In the genomic region with DNA sequence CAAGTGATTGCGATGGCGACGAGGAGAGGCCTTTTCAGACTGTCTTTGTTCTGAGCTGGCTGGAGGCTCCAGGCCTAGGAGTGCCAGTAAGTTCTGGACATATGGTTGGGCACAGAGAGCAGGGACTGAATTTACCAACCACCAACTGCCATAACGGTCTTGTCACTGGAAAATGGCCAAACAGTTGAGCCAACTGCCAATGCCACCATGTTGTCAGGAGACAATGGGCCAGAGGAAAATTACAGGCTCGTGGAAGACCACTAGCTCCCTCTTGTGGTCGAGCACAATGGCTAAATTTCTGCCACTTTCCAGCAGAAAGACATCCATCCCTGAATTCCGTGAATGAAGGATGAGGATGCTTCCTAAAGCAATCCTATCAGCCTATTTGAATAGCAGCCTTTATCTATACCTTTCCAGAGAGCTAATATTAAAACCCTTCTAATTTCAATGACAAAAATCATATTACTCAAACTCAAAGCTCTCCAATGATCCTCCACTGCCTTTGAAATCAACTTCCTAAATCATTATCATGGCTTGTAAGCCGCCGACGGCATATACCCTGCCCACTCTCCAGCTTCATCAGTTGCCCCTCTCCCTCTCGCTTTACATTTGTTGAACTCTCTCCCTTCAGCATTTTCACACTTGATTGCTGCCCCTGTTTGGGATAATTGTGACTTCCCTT, we compare ENCODE assay signal across 8 cellular contexts.
A peak's percentile ranks its signal among the peaks of the same experiment; 100 is the strongest.
DNase-seq lines count a peak whose midpoint lies in the region; ATAC-seq and TF ChIP-seq lines count a peak whose summit lies in the region.

No MANE protein-coding gene starts in this region.

- TF ChIP-seq POLR2A in breast epithelium (IDR thresholded peaks at IDR 0.05) = no peak

- H3K9me3 ChIP-seq in RWPE2 (ENCODE audit: severe bottlenecking) (no peaks in the 10 kb centered on the region), breast epithelium (no peaks in the 10 kb centered on the region)

- no peak for ATAC-seq in RWPE2 (ENCODE audit: low read depth)
- ATAC-seq in stimulated activated naive CD8-positive, alpha-beta T cell treated with anti-CD3 and anti-CD28 coated beads, Interleukin-15, Interleukin-2, amounts not matched to agents 100 U/mL and 50 U/mL, for 24 hours = no peak
- ATAC-seq in GM18498 (IDR thresholded peaks at IDR 0.05; ENCODE audit: unreplicated experiment) = no peak
- no peak for ATAC-seq in HG03432 (IDR thresholded peaks at IDR 0.05; ENCODE audit: unreplicated experiment)

- no peaks in the 10 kb centered on the region for H3K36me3 ChIP-seq in RWPE2 (ENCODE audit: low read depth)
- no peaks in the 10 kb centered on the region for H3K36me3 ChIP-seq in breast epithelium
- no peaks in the 10 kb centered on the region for H3K36me3 ChIP-seq in kidney epithelial cell (ENCODE audit: control insufficient read depth, insufficient read depth, low read length)

- H3K27me3 ChIP-seq in RWPE2 (ENCODE audit: insufficient read depth, poor library complexity, severe bottlenecking) = no peaks in the 10 kb centered on the region
- H3K27me3 ChIP-seq in breast epithelium = no peaks in the 10 kb centered on the region
- H3K27me3 ChIP-seq in kidney epithelial cell (ENCODE audit: control insufficient read depth, insufficient read depth, low read length) = no peaks in the 10 kb centered on the region

- H3K4me1 ChIP-seq in RWPE2 (ENCODE audit: insufficient read depth, poor library complexity, severe bottlenecking) = peaks cover 5% of the 10 kb centered on the region
- no peaks in the 10 kb centered on the region for H3K4me1 ChIP-seq in breast epithelium

- no peak overlapping the region for H3K4me3 ChIP-seq in RWPE2 (ENCODE audit: severe bottlenecking)
- H3K4me3 ChIP-seq in breast epithelium = no peak overlapping the region
- H3K4me3 ChIP-seq in kidney epithelial cell (ENCODE audit: low read depth, low read length) = no peak overlapping the region

- intact Hi-C loops in breast epithelium (cut with DNase I; ENCODE audit: low total_unique reads) = no loop called here

- H3K27ac ChIP-seq in RWPE2 (ENCODE audit: poor library complexity, severe bottlenecking) (no peak overlapping the region), breast epithelium (no peak overlapping the region)

- TF ChIP-seq CTCF in RWPE2 (IDR thresholded peaks at IDR 0.05; ENCODE audit: poor library complexity, severe bottlenecking) (peak; percentile 85), breast epithelium (IDR thresholded peaks at IDR 0.05) (peak in 2 of 3 donors; percentile 37 to 51), kidney epithelial cell (IDR thresholded peaks at IDR 0.05; ENCODE audit: insufficient read depth, low read length, poor library complexity, severe bottlenecking) (peak; percentile 77)

- DNase-seq in DMS114 treated with DMSO at 0.1 percent for 48 hours (lab: John Stamatoyannopoulos, UW; ENCODE audit: unreplicated experiment) (peak; percentile 15), HuH-7 (ENCODE audit: low spot score) (peak; percentile 28), RWPE2 (ENCODE audit: low spot score) (no peak), breast epithelium (ENCODE audit: low spot score in 2 of 2) (no peak), kidney epithelial cell (ENCODE audit: low read depth) (no peak)
- peak; percentile 39 for DNase-seq in stimulated activated naive CD8-positive, alpha-beta T cell treated with anti-CD3 and anti-CD28 coated beads, Interleukin-15, Interleukin-2, amounts not matched to agents 100 U/mL and 50 U/mL, for 24 hours

Comparison
In these comparisons a context has a peak if more than half of its experiments do, and no peak if none do; other contexts are left out.
1. DNase-seq: peak in DMS114 treated with DMSO at 0.1 percent for 48 hours (single experiment), HuH-7 (single experiment) and stimulated activated naive CD8-positive, alpha-beta T cell treated with anti-CD3 and anti-CD28 coated beads, Interleukin-15, Interleukin-2, amounts not matched to agents 100 U/mL and 50 U/mL, for 24 hours (single experiment); none in RWPE2 (single experiment), breast epithelium (0 of 2) and kidney epithelial cell (single experiment).
2. Peak in every context shown above with its lines, with median percentiles within 50 percentile points of each other: CTCF ChIP-seq.